1 cellular context compared by ENCODE assay signal in genomic region chr12:24979286-24979685, GRCh38.
TF ChIP-seq lines count a peak whose summit lies in the region.

No MANE protein-coding gene starts in this region.

TF ChIP-seq in GM12878, 131 proteins besides CTCF, POLR2A, EP300 and RAD21:
- TF ChIP-seq USF1 (IDR thresholded peaks at IDR 0.05; ENCODE audit: borderline replicate concordance, extremely low read length, insufficient read depth, low read depth, low read length) = no peak
- TF ChIP-seq ZNF592 (IDR thresholded peaks at IDR 0.05) = no peak
- TF ChIP-seq HDAC6 (IDR thresholded peaks at IDR 0.05; ENCODE audit: unreplicated experiment) = no peak
- no peak for TF ChIP-seq TCF3 (IDR thresholded peaks at IDR 0.05; ENCODE audit: borderline replicate concordance, insufficient read depth, low read depth, low read length)
- TF ChIP-seq RFX5 (IDR thresholded peaks at IDR 0.05; ENCODE audit: low read depth, low read length) = no peak
- no peak for TF ChIP-seq E2F4 (IDR thresholded peaks at IDR 0.05; ENCODE audit: low read depth, low read length)
- no peak for TF ChIP-seq NR2F1 (conservative IDR thresholded peaks at IDR 0.05)
- no peak for TF ChIP-seq NR2C1 (IDR thresholded peaks at IDR 0.05)
